31 cellular contexts compared by ENCODE assay signal in genomic region chr1:190717055-190717454, GRCh38.
"Had no signal": no experiment of that assay in that cellular context is flagged by ENCODE, and none has a peak within 500 bp of the region (broad histone marks: within the 10 kb centered on the region; RNA-seq: fewer than 3 reads in every experiment).

No MANE protein-coding gene starts in this region.

- DNase-seq: activated CD4-positive, alpha-beta memory T cell treated with anti-CD3 and anti-CD28 coated beads for 36 hours; activated CD4-positive, alpha-beta T cell treated with anti-CD3 and anti-CD28 coated beads for 36 hours; activated CD4-positive, alpha-beta T cell treated with anti-CD3 and anti-CD28 coated beads, Interleukin-2, amount 10 ng/mL, durations not matched to agents 24 days and 14 days; activated CD4-positive, CD25-positive, alpha-beta regulatory T cell; activated CD4-positive, CD25-positive, alpha-beta regulatory T cell treated with anti-CD3 and anti-CD28 coated beads, Interleukin-2, amount 50 U/mL, for 72 hours; activated CD8-positive, alpha-beta memory T cell treated with anti-CD3 and anti-CD28 coated beads, Interleukin-2, amount 10 ng/mL, durations not matched to agents 7 days and 5 days; activated CD8-positive, alpha-beta memory T cell treated with anti-CD3 and anti-CD28 coated beads, Interleukin-2, amount 50 U/mL, for 4 hours; activated CD8-positive, alpha-beta T cell treated with anti-CD3 and anti-CD28 coated beads, Interleukin-2, amount 10 ng/mL, durations not matched to agents 7 days and 5 days; activated effector memory CD4-positive, alpha-beta T cell treated with anti-CD3 and anti-CD28 coated beads, Interleukin-2, amount 50 U/mL, for 16 hours; activated naive CD4-positive, alpha-beta T cell treated with anti-CD3 and anti-CD28 coated beads for 36 hours; activated naive CD8-positive, alpha-beta T cell treated with anti-CD3 and anti-CD28 coated beads for 36 hours; activated naive CD8-positive, alpha-beta T cell treated with anti-CD3 and anti-CD28 coated beads, Interleukin-2, amount 50 U/mL, for 24 hours; activated T-cell treated with anti-CD3 and anti-CD28 coated beads, Interleukin-2, amount 50 U/mL, for 1 hour; activated T-cell treated with anti-CD3 and anti-CD28 coated beads, Interleukin-2, amount 50 U/mL, for 48 hours; adrenal gland; amygdala; aorta; body of pancreas; caudate nucleus; cortex of kidney; dermis blood vessel endothelial cell; effector CD4-positive, alpha-beta T cell; effector memory CD8-positive, alpha-beta T cell; erythroblast; foreskin keratinocyte; heart right ventricle; T1000 had no signal

- ATAC-seq: activated CD4-positive, alpha-beta T cell treated with anti-CD3 and anti-CD28 coated beads for 36 hours; activated CD8-positive, alpha-beta memory T cell treated with anti-CD3 and anti-CD28 coated beads, Interleukin-2, amount 10 ng/mL, durations not matched to agents 7 days and 5 days; activated CD8-positive, alpha-beta T cell treated with anti-CD3 and anti-CD28 coated beads, Interleukin-2, amount 10 ng/mL, durations not matched to agents 7 days and 5 days; activated naive CD8-positive, alpha-beta T cell treated with anti-CD3 and anti-CD28 coated beads, Interleukin-2, amount 50 U/mL, for 24 hours; body of pancreas; effector memory CD8-positive, alpha-beta T cell; foreskin keratinocyte; gastroesophageal sphincter; heart right ventricle had no signal

- H3K36me3 ChIP-seq: adrenal gland, esophagus muscularis mucosa, gastroesophageal sphincter, heart right ventricle had no signal

- H3K9me3 ChIP-seq: adrenal gland, body of pancreas, esophagus muscularis mucosa, gastroesophageal sphincter had no signal

- H3K27ac ChIP-seq: adrenal gland, body of pancreas, esophagus muscularis mucosa, foreskin keratinocyte, gastroesophageal sphincter, heart right ventricle, hepatocyte had no signal

- H3K27me3 ChIP-seq: adrenal gland, body of pancreas, esophagus muscularis mucosa, foreskin keratinocyte, gastroesophageal sphincter, heart right ventricle, hepatocyte had no signal

- FAIRE-seq: colon had no signal

- H3K4me2 ChIP-seq: hepatocyte had no signal

- H3K4me1 ChIP-seq: adrenal gland, body of pancreas, esophagus muscularis mucosa, foreskin keratinocyte, gastroesophageal sphincter, heart right ventricle had no signal

- H2AFZ ChIP-seq: hepatocyte had no signal

- H3K79me2 ChIP-seq: hepatocyte had no signal

- H3K4me3 ChIP-seq: adrenal gland, body of pancreas, esophagus muscularis mucosa, gastroesophageal sphincter, heart right ventricle, hepatocyte had no signal
